Comparison of ENCODE assay signal across 8 cellular contexts in the genomic region with DNA sequence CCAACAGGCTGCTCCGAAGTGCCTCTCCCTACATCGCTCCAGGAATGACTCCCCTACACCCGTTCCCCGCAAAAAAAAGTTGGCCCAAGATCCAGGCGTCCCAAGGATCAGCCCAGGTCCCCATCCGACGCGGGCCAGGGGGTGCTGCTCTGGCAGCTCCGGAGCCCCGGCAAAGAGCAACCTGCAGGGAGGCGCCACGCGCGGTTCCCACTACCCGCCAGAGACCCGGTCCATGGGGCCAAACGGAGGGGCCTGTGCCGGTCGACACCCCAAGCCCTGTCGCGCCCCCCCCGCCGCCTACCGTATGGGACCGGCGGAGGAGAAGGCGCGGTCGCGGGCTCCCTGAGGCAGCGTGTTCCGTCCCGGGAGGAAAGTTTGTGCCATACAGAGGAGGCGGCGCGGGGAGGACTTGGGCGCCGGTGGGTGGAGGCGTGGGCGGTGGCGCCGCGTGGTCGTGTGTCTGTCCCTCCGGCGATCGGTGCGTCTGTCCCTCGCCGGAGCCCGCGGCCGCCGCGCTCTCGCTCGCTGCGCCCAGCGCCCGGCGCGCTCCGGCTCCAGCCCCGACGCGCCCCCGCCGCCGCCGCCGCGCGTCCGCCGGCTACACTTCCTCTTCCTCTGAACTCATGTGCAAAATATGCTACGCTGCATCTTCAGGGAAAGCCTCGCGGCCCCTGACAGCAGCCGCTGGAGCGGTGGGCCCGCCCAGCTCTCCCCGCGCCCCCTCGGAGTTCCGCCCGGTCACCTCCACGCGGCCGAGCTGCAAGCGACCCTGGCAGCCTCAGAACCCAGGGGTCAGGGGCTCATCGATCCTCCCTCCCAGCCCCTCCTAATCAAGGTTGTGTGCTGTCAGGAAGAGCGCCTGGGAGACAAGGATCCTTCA. TPM values are rescaled to one million over a fixed set of nuclear protein-coding genes. Genes with fewer than 3 reads are reported as not detected.
DNase-seq lines count a peak whose midpoint lies in the region; ATAC-seq and TF ChIP-seq lines count a peak whose summit lies in the region.

A gene with protein sequence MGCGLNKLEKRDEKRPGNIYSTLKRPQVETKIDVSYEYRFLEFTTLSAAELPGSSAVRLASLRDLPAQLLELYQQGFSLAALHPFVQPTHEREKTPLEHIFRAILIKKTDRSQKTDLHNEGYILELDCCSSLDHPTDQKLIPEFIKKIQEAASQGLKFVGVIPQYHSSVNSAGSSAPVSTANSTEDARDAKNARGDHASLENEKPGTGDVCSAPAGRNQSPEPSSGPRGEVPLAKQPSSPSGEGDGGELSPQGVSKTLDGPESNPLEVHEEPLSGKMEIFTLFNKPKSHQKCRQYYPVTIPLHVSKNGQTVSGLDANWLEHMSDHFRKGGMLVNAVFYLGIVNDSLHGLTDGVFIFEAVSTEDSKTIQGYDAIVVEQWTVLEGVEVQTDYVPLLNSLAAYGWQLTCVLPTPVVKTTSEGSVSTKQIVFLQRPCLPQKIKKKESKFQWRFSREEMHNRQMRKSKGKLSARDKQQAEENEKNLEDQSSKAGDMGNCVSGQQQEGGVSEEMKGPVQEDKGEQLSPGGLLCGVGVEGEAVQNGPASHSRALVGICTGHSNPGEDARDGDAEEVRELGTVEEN (minus strand): TSS at position 559 of the 880 bp plus-strand sequence. CDS start 19,830 bp downstream, outside the sequence.

- H3K36me3 ChIP-seq in HAP-1 (replicated peaks) (no peaks in the 10 kb centered on the region), heart right ventricle (no peaks in the 10 kb centered on the region)

- H3K27ac Mint-ChIP-seq in activated naive CD8-positive, alpha-beta T cell, result peak within 1 kb of the TSS; percentile 99
- H3K27ac Mint-ChIP-seq in progenitor cell of endocrine pancreas, result peak within 1 kb of the TSS; percentile 54

- peak within 1 kb of the TSS; percentile 93 for H3K4me3 ChIP-seq in AG09309 (ENCODE audit: control insufficient read depth, low read depth, low read length)
- H3K4me3 ChIP-seq in HAP-1, result peak within 1 kb of the TSS; percentile 23
- H3K4me3 ChIP-seq in heart right ventricle, result peak within 1 kb of the TSS; percentile 57 to 96 (median 86)

- intact Hi-C loops in heart right ventricle (cut with DNase I), result loop anchor here in 9 of 10 donors (2.0 to 10.0 kb wide), 8 partner anchors 33 to 219 kb away; no protein-coding TSS in a partner anchor

- in situ Hi-C loops in HAP-1 (cut with MboI; ENCODE audit: low sequenced_read_pairs), result no loop called here

- ATAC-seq in heart right ventricle (peak; percentile 36 to 70 (median 50)), GM21360 (IDR thresholded peaks at IDR 0.05; ENCODE audit: unreplicated experiment) (no peak), HG03469 (IDR thresholded peaks at IDR 0.05; ENCODE audit: unreplicated experiment) (no peak)

- DNase-seq in AG09309 (ENCODE audit: low read depth), result no peak
- DNase-seq in HAP-1 (ENCODE audit: low spot score in 2 of 2), result no peak
- DNase-seq in SW 1271 (lab: John Stamatoyannopoulos, UW), result peak; percentile 7 to 49
- DNase-seq in heart right ventricle, result peak; percentile 60 to 63
- peak; percentile 14 for DNase-seq in progenitor cell of endocrine pancreas (ENCODE audit: low spot score, unreplicated experiment)

- peak within 1 kb of the TSS; percentile 97 for H3K4me3 Mint-ChIP-seq in activated naive CD8-positive, alpha-beta T cell
- peak within 1 kb of the TSS; percentile 70 for H3K4me3 Mint-ChIP-seq in progenitor cell of endocrine pancreas (ENCODE audit: low read depth)

- peaks cover under 1% of the 10 kb centered on the region for H3K9me3 Mint-ChIP-seq in activated naive CD8-positive, alpha-beta T cell (ENCODE audit: low read depth)
- H3K9me3 Mint-ChIP-seq in progenitor cell of endocrine pancreas (ENCODE audit: low read depth), result no peaks in the 10 kb centered on the region

- no peaks in the 10 kb centered on the region for H3K4me1 ChIP-seq in HAP-1
- peaks cover 8 to 88% (median 73%) of the 10 kb centered on the region in 9 donors for H3K4me1 ChIP-seq in heart right ventricle

- 1% methylated on average over 79 to 92 of the region's 92 CpGs for WGBS in heart right ventricle, 2 donors

- H3K27me3 ChIP-seq in HAP-1 (ENCODE audit: low read depth) (peaks cover 78% of the 10 kb centered on the region), heart right ventricle (no peaks in the 10 kb centered on the region)

- no peaks in the 10 kb centered on the region for H3K27me3 Mint-ChIP-seq in activated naive CD8-positive, alpha-beta T cell
- peaks cover 73% of the 10 kb centered on the region for H3K27me3 Mint-ChIP-seq in progenitor cell of endocrine pancreas

- peak; percentile 14 for TF ChIP-seq CTCF in AG09309 (IDR thresholded peaks at IDR 0.05; ENCODE audit: control insufficient read depth, insufficient read depth, low read depth, low read length, missing control alignments)
- peak in 2 of 9 donors; percentile 7 to 17 for TF ChIP-seq CTCF in heart right ventricle (IDR thresholded peaks at IDR 0.05)
- TF ChIP-seq CTCF in progenitor cell of endocrine pancreas (IDR thresholded peaks at IDR 0.05; ENCODE audit: unreplicated experiment), result no peak

- no peaks in the 10 kb centered on the region for H3K9me3 ChIP-seq in HAP-1
- H3K9me3 ChIP-seq in heart right ventricle, result no peaks in the 10 kb centered on the region

- H3K36me3 Mint-ChIP-seq in activated naive CD8-positive, alpha-beta T cell, result no peaks in the 10 kb centered on the region
- H3K36me3 Mint-ChIP-seq in progenitor cell of endocrine pancreas (ENCODE audit: insufficient read depth), result no peaks in the 10 kb centered on the region

- H3K27ac ChIP-seq in heart right ventricle, result peak within 1 kb of the TSS; percentile 86 to 96 (median 93)

- H3K4me1 Mint-ChIP-seq in activated naive CD8-positive, alpha-beta T cell (ENCODE audit: low read depth), result peaks cover 69% of the 10 kb centered on the region
- H3K4me1 Mint-ChIP-seq in progenitor cell of endocrine pancreas (ENCODE audit: low read depth), result peaks cover 14% of the 10 kb centered on the region

RNA-seq across cellular contexts. Expression of the gene that starts here (rescaled TPM):
- total RNA-seq in heart right ventricle (10 to 100 TPM; 17.4 to 32.2 (median 24.0) TPM), progenitor cell of endocrine pancreas (0.73 and 0.96 TPM in 2 replicates)
- 10 to 100 TPM; 20.5 to 25.9 TPM for polyA plus RNA-seq in heart right ventricle

Comparison
In these comparisons a context has a peak if more than half of its experiments do, and no peak if none do; other contexts are left out.
1. Peak in DNase-seq in progenitor cell of endocrine pancreas; RNA of the gene not detected or under 1 TPM.
2. DNase-seq: peak in SW 1271 (2 of 2) and heart right ventricle (2 of 2); none in AG09309 (single experiment) and HAP-1 (0 of 2).
3. H3K4me3 ChIP-seq: peak in every context shown above with its lines; median percentile 93 in AG09309; 86 in heart right ventricle; 23 in HAP-1.
4. ATAC-seq: peak in heart right ventricle (8 of 8); none in GM21360 (single experiment) and HG03469 (single experiment).